5 cellular contexts compared by ENCODE assay signal in the genomic region with DNA sequence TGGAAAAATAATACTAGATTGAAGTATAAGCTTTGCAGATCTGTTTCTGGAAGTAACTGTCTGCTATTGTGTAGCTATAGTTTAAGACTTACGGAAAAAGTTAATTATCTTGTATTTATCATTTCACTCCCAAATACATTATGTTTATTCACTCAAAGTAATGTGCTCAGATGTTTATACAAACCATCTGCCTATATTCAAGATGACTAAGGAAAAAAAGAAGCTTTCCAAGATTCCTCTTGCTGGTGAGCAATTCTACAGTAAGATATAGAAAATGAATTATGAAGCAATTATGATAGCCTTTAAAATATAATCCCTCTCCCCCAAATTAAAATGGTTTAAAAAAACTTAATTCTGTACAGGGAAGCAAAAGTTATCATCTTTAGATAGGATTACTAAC.
"Had no signal": no experiment of that assay in that cellular context is flagged by ENCODE, and none has a peak within 500 bp of the region (broad histone marks: within the 10 kb centered on the region; RNA-seq: fewer than 3 reads in every experiment).

No MANE protein-coding gene starts in this region.

- H3K4me3 Mint-ChIP-seq: IgD-negative memory B cell had no signal

- H3K4me1 ChIP-seq: HAP-1 had no signal

- H3K27ac ChIP-seq: KMS-11 had no signal

- H3K36me3 ChIP-seq: HAP-1 had no signal

- DNase-seq: GOT3, H7 had no signal

- H3K27ac Mint-ChIP-seq: IgD-negative memory B cell had no signal

- H3K4me1 Mint-ChIP-seq: IgD-negative memory B cell had no signal

- H3K4me3 ChIP-seq: HAP-1 had no signal

- H3K9ac ChIP-seq: KMS-11 had no signal

- H3K9me3 ChIP-seq: HAP-1 had no signal

- H3K4me2 ChIP-seq: KMS-11 had no signal

- H3K27me3 Mint-ChIP-seq: IgD-negative memory B cell had no signal

- H3K9me3 Mint-ChIP-seq: IgD-negative memory B cell had no signal
